ENCODE assay signal across 1 cellular context in genomic region chr7:47782792-47783191, GRCh38.
TF ChIP-seq lines count a peak whose summit lies in the region.

No MANE protein-coding gene starts in this region.

TF ChIP-seq in GM23338, 12 proteins besides CTCF, POLR2A, EP300 and RAD21:
- no peak for TF ChIP-seq ZNF462 (CRISPR knock-in tag; IDR thresholded peaks at IDR 0.05)
- no peak for TF ChIP-seq EZH2 (IDR thresholded peaks at IDR 0.05; ENCODE audit: low read depth, unreplicated experiment)
- no peak for TF ChIP-seq REST (IDR thresholded peaks at IDR 0.05; ENCODE audit: unreplicated experiment)
- TF ChIP-seq POLR2AphosphoS5 (IDR thresholded peaks at IDR 0.05; ENCODE audit: low read depth): no peak
- no peak for TF ChIP-seq ETS1 (IDR thresholded peaks at IDR 0.05)
- no peak for TF ChIP-seq JUNB (IDR thresholded peaks at IDR 0.05; ENCODE audit: unreplicated experiment)
- TF ChIP-seq EZH2phosphoT487 (IDR thresholded peaks at IDR 0.05; ENCODE audit: unreplicated experiment): no peak
- no peak for TF ChIP-seq CREB1 (CRISPR knock-in tag; IDR thresholded peaks at IDR 0.05; ENCODE audit: low read depth)
